In genomic region chr9:38271666-38272241, GRCh38 we compare ENCODE assay signal across 32 cellular contexts.
"Had no signal": no experiment of that assay in that cellular context is flagged by ENCODE, and none has a peak within 500 bp of the region (broad histone marks: within the 10 kb centered on the region; RNA-seq: fewer than 3 reads in every experiment).

No MANE protein-coding gene starts in this region.

- H3K36me3 Mint-ChIP-seq: activated CD8-positive, alpha-beta memory T cell treated with anti-CD3 and anti-CD28 coated beads, Interleukin-2, amount 10 ng/mL, durations not matched to agents 7 days and 5 days; activated naive CD4-positive, alpha-beta T cell treated with anti-CD3 and anti-CD28 coated beads, Interleukin-2, amount 10 ng/mL, durations not matched to agents 7 days and 5 days; activated naive CD8-positive, alpha-beta T cell treated with anti-CD3 and anti-CD28 coated beads, Interleukin-2, amount 10 ng/mL, durations not matched to agents 7 days and 5 days; brain had no signal

- H3K27ac Mint-ChIP-seq: activated B cell treated with CpG ODN at 0.5 μM for 24 hours; activated CD8-positive, alpha-beta memory T cell treated with anti-CD3 and anti-CD28 coated beads, Interleukin-2, amount 10 ng/mL, durations not matched to agents 7 days and 5 days; activated CD8-positive, alpha-beta T cell treated with anti-CD3 and anti-CD28 coated beads, Interleukin-2, amount 10 ng/mL, durations not matched to agents 7 days and 5 days; activated naive CD4-positive, alpha-beta T cell treated with anti-CD3 and anti-CD28 coated beads, Interleukin-2, amount 10 ng/mL, durations not matched to agents 7 days and 5 days; activated naive CD4-positive, alpha-beta T cell treated with anti-CD3 and anti-CD28 coated beads, Interleukin-2, amount 50 U/mL, for 72 hours; activated naive CD8-positive, alpha-beta T cell treated with anti-CD3 and anti-CD28 coated beads, Interleukin-2, amount 10 ng/mL, durations not matched to agents 7 days and 5 days; activated T-helper 1 cell treated with anti-CD3 and anti-CD28 coated beads, Interleukin-12 subunit alpha, Interleukin-12 subunit beta, Interleukin-2, Interleukin-4 antibody, amounts not matched to agents 30 ng/mL and 10 ng/mL and 1 ng/mL, durations not matched to agents 14 hours and 24 hours and 36 hours; activated T-helper 2 cell treated with anti-CD3 and anti-CD28 coated beads, Interferon-gamma antibody, Interleukin-2, Interleukin-4, amounts not matched to agents 10 μg/mL and 5 μg/mL and 100 μg/mL, durations not matched to agents 14 hours and 24 hours and 36 hours; brain; effector memory CD8-positive, alpha-beta T cell; T-helper 17 cell; T-helper 2 cell treated with Interferon-gamma antibody and Interleukin-4, amounts not matched to agents 5 μg/mL and 100 μg/mL, for 36 hours had no signal

- DNase-seq: activated B cell treated with CpG ODN at 0.5 μM for 24 hours; activated CD4-positive, alpha-beta T cell treated with anti-CD3 and anti-CD28 coated beads for 48 hours; activated CD4-positive, alpha-beta T cell treated with anti-CD3 and anti-CD28 coated beads, Interleukin-2, amount 50 U/mL, for 1 hour; activated CD4-positive, alpha-beta T cell treated with anti-CD3 and anti-CD28 coated beads, Interleukin-2, amount 50 U/mL, for 48 hours; activated CD8-positive, alpha-beta memory T cell treated with anti-CD3 and anti-CD28 coated beads, Interleukin-2, amount 10 ng/mL, durations not matched to agents 7 days and 5 days; activated CD8-positive, alpha-beta memory T cell treated with anti-CD3 and anti-CD28 coated beads, Interleukin-2, amount 50 U/mL, for 4 hours; activated CD8-positive, alpha-beta T cell treated with anti-CD3 and anti-CD28 coated beads, Interleukin-2, amount 10 ng/mL, durations not matched to agents 7 days and 5 days; activated effector memory CD4-positive, alpha-beta T cell treated with anti-CD3 and anti-CD28 coated beads, Interleukin-2, amount 50 U/mL, for 16 hours; activated naive CD4-positive, alpha-beta T cell treated with anti-CD3 and anti-CD28 coated beads, Interleukin-2, amount 10 ng/mL, durations not matched to agents 7 days and 5 days; activated naive CD8-positive, alpha-beta T cell treated with anti-CD3 and anti-CD28 coated beads, Interleukin-2, amount 10 ng/mL, durations not matched to agents 7 days and 5 days; activated T-cell treated with anti-CD3 and anti-CD28 coated beads, Interleukin-2, amount 50 U/mL, for 1 hour; activated T-cell treated with anti-CD3 and anti-CD28 coated beads, Interleukin-2, amount 50 U/mL, for 48 hours; cortex of kidney; dermis blood vessel endothelial cell; effector CD4-positive, alpha-beta T cell; effector memory CD8-positive, alpha-beta T cell; esophagus squamous epithelium; foreskin melanocyte; T-helper 1 cell; T-helper 17 cell; T1000; WERI-Rb-1 had no signal

- H3K4me1 ChIP-seq: ascending aorta, breast epithelium, esophagus squamous epithelium, gastroesophageal sphincter had no signal

- H3K27me3 ChIP-seq: ascending aorta, breast epithelium, gastroesophageal sphincter had no signal

- H3K4me3 Mint-ChIP-seq: activated B cell treated with CpG ODN at 0.5 μM for 24 hours; activated CD8-positive, alpha-beta memory T cell treated with anti-CD3 and anti-CD28 coated beads, Interleukin-2, amount 10 ng/mL, durations not matched to agents 7 days and 5 days; activated CD8-positive, alpha-beta T cell treated with anti-CD3 and anti-CD28 coated beads, Interleukin-2, amount 10 ng/mL, durations not matched to agents 7 days and 5 days; activated naive CD4-positive, alpha-beta T cell treated with anti-CD3 and anti-CD28 coated beads, Interleukin-2, amount 10 ng/mL, durations not matched to agents 7 days and 5 days; activated naive CD8-positive, alpha-beta T cell treated with anti-CD3 and anti-CD28 coated beads, Interleukin-2, amount 10 ng/mL, durations not matched to agents 7 days and 5 days; activated T-helper 1 cell treated with anti-CD3 and anti-CD28 coated beads, Interleukin-12 subunit alpha, Interleukin-12 subunit beta, Interleukin-2, Interleukin-4 antibody, amounts not matched to agents 30 ng/mL and 10 ng/mL and 1 ng/mL, durations not matched to agents 14 hours and 24 hours and 36 hours; brain; central memory CD8-positive, alpha-beta T cell; effector memory CD8-positive, alpha-beta T cell; T-helper 17 cell; T-helper 2 cell treated with Interferon-gamma antibody and Interleukin-4, amounts not matched to agents 5 μg/mL and 100 μg/mL, for 36 hours had no signal

- H3K9me3 Mint-ChIP-seq: activated T-helper 1 cell treated with anti-CD3 and anti-CD28 coated beads, Interleukin-12 subunit alpha, Interleukin-12 subunit beta, Interleukin-2, Interleukin-4 antibody, amounts not matched to agents 30 ng/mL and 10 ng/mL and 1 ng/mL, durations not matched to agents 14 hours and 24 hours and 36 hours; T-helper 2 cell treated with Interferon-gamma antibody and Interleukin-4, amounts not matched to agents 5 μg/mL and 100 μg/mL, for 36 hours had no signal

- H3K9me3 ChIP-seq: ascending aorta, esophagus squamous epithelium, gastroesophageal sphincter had no signal

- H3K36me3 ChIP-seq: ascending aorta, breast epithelium, esophagus squamous epithelium, gastroesophageal sphincter, WERI-Rb-1 had no signal

- H3K4me3 ChIP-seq: ascending aorta, breast epithelium, esophagus squamous epithelium, gastroesophageal sphincter had no signal

- H3K4me1 Mint-ChIP-seq: activated B cell treated with CpG ODN at 0.5 μM for 24 hours; activated CD8-positive, alpha-beta memory T cell treated with anti-CD3 and anti-CD28 coated beads, Interleukin-2, amount 10 ng/mL, durations not matched to agents 7 days and 5 days; activated naive CD4-positive, alpha-beta T cell treated with anti-CD3 and anti-CD28 coated beads, Interleukin-2, amount 10 ng/mL, durations not matched to agents 7 days and 5 days; activated naive CD8-positive, alpha-beta T cell treated with anti-CD3 and anti-CD28 coated beads, Interleukin-2, amount 10 ng/mL, durations not matched to agents 7 days and 5 days; central memory CD8-positive, alpha-beta T cell; T-helper 17 cell had no signal

- H3K27ac ChIP-seq: ascending aorta, breast epithelium, epithelial cell of prostate, esophagus squamous epithelium, gastroesophageal sphincter, WERI-Rb-1 had no signal
